In the genomic region with DNA sequence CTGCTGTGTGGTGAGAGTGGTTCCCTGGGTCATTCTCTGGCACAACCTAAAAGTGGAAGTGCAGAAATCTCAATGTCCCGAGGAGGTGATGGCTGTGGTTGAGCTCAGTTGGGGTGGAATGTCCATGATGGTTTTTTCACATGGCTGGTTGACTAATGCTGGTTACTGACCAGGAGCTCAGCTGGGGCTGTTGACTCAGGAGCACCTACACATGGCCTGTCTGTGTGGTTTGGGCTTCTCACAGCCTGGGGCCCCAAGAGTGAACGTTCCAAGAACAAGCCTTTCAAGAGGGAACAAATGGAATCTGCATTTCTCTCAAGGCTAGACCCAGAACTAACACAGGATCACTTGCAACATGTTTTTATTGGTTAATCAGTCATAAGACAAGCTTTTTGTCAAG, we compare ENCODE assay signal across 18 cellular contexts. TPM values are rescaled to one million over a fixed set of nuclear protein-coding genes. Genes with fewer than 3 reads are reported as not detected.
DNase-seq lines count a peak whose midpoint lies in the region; ATAC-seq and TF ChIP-seq lines count a peak whose summit lies in the region.
"Had no signal": no experiment of that assay in that cellular context is flagged by ENCODE, and none has a peak within 500 bp of the region (broad histone marks: within the 10 kb centered on the region; RNA-seq: fewer than 3 reads in every experiment).

No MANE protein-coding gene starts in this region.

- TF ChIP-seq CTCF in breast epithelium (IDR thresholded peaks at IDR 0.05) (no peak), mesothelial cell of epicardium (IDR thresholded peaks at IDR 0.05; ENCODE audit: unreplicated experiment) (no peak)

- peak overlapping the region; percentile 49 to 63 for H3K27ac ChIP-seq in breast epithelium

- H3K4me3 ChIP-seq in breast epithelium: peak overlapping the region in 1 of 3 donors; percentile 19

- intact Hi-C loops in breast epithelium (cut with DNase I; ENCODE audit: low total_unique reads): no loop called here

- H3K4me1 ChIP-seq in breast epithelium: no peaks in the 10 kb centered on the region

- peak; percentile 51 for DNase-seq in A172 (ENCODE audit: low spot score)
- peak; percentile 37 for DNase-seq in HT1080 (ENCODE audit: low read depth)
- no peak for DNase-seq in breast epithelium (ENCODE audit: low spot score in 2 of 2)
- no peak for DNase-seq in mesothelial cell of epicardium (ENCODE audit: low spot score in 2 of 2, unreplicated experiment in 2 of 2)
- DNase-seq in activated naive CD4-positive, alpha-beta T cell treated with Interleukin-2 at 50 U/mL for 16 hours: no peak
- DNase-seq in cortex of kidney (lab: John Stamatoyannopoulos, UW): no peak
- no peak for DNase-seq in cerebellar cortex (ENCODE audit: low spot score)
- DNase-seq: activated CD4-positive, alpha-beta T cell treated with anti-CD3 and anti-CD28 coated beads, Interleukin-2, amount 50 U/mL, for 1 hour; anterior cingulate cortex; effector CD4-positive, alpha-beta T cell; NCI-H2029 treated with DMSO at 0.1 percent for 48 hours; NCI-H82; retina; stimulated activated naive CD4-positive, alpha-beta T cell treated with Interleukin-2 at 50 U/mL for 16 hours had no signal

- no peaks in the 10 kb centered on the region for H3K36me3 ChIP-seq in breast epithelium

- no peaks in the 10 kb centered on the region for H3K9me3 Mint-ChIP-seq in mesothelial cell of epicardium
- H3K9me3 Mint-ChIP-seq: T-helper 2 cell treated with Interferon-gamma antibody and Interleukin-4, amounts not matched to agents 5 μg/mL and 100 μg/mL, for 36 hours had no signal

- H3K36me3 Mint-ChIP-seq in mesothelial cell of epicardium: no peaks in the 10 kb centered on the region

- no peak for TF ChIP-seq POLR2A in breast epithelium (IDR thresholded peaks at IDR 0.05)

- H3K4me3 Mint-ChIP-seq in mesothelial cell of epicardium: no peak overlapping the region
- H3K4me3 Mint-ChIP-seq: T-helper 2 cell treated with Interferon-gamma antibody and Interleukin-4, amounts not matched to agents 5 μg/mL and 100 μg/mL, for 36 hours had no signal

- H3K27me3 Mint-ChIP-seq in mesothelial cell of epicardium (ENCODE audit: low read depth): peaks cover 1% of the 10 kb centered on the region

- H3K4me1 Mint-ChIP-seq in mesothelial cell of epicardium: peaks cover 24% of the 10 kb centered on the region

- no peaks in the 10 kb centered on the region for H3K27me3 ChIP-seq in breast epithelium

- H3K27ac Mint-ChIP-seq in mesothelial cell of epicardium: peak overlapping the region; percentile 62
- H3K27ac Mint-ChIP-seq: T-helper 2 cell treated with Interferon-gamma antibody and Interleukin-4, amounts not matched to agents 5 μg/mL and 100 μg/mL, for 36 hours had no signal

- H3K9me3 ChIP-seq in breast epithelium: no peaks in the 10 kb centered on the region

- no peak for ATAC-seq in HG02852 (IDR thresholded peaks at IDR 0.05; ENCODE audit: unreplicated experiment)
- ATAC-seq: HCT116 had no signal

RNA-seq across cellular contexts. Expression of gene KANK4, which starts 6.5 kb away (rescaled TPM):
- 0.09 TPM in 1 of 2 replicates, not detected in the other for total RNA-seq in A172 (2014; rRNA removed; shearing (Covaris generic))
- total RNA-seq in HT1080 (2014; rRNA removed; shearing (Covaris generic)): not detected in 2 replicates
- polyA plus RNA-seq in HT1080 (2015; cell fraction: cytosol; rRNA removed): not detected in 2 replicates
- not detected in 2 replicates for polyA plus RNA-seq in HT1080 (2015; cell fraction: nucleus; rRNA removed)
- total RNA-seq in breast epithelium: 1 to 10 TPM in 1 of 3 donors, under 1 TPM in 2; 0.48 to 1.6 (median 0.66) TPM
- 34.3 to 36.5 TPM (median 35.2 TPM) in 3 replicates for total RNA-seq in mesothelial cell of epicardium
- total RNA-seq: glomerular endothelial cell had no signal

Comparison
In these comparisons a context has a peak if more than half of its experiments do, and no peak if none do; other contexts are left out.
1. DNase-seq: peak in A172 (single experiment) and HT1080 (single experiment); none in breast epithelium (0 of 2), mesothelial cell of epicardium (0 of 2), activated naive CD4-positive, alpha-beta T cell treated with Interleukin-2 at 50 U/mL for 16 hours (single experiment), cortex of kidney (single experiment) and cerebellar cortex (single experiment).
2. RNA of gene KANK4, which starts 6.5 kb away (total RNA-seq): 34.3 to 36.5 TPM in mesothelial cell of epicardium; 0.48 to 1.6 TPM in breast epithelium, 0.09 TPM in A172 and not detected in HT1080; every median in the first group is over 10 times any median in the second.